8 cellular contexts compared by ENCODE assay signal in genomic region chr10:72276013-72276387, GRCh38. TPM values are rescaled to one million over a fixed set of nuclear protein-coding genes. Genes with fewer than 3 reads are reported as not detected.
DNase-seq lines count a peak whose midpoint lies in the region; ATAC-seq and TF ChIP-seq lines count a peak whose summit lies in the region.

No MANE protein-coding gene starts in this region.

- H3K9me1 ChIP-seq in IMR-90 (ENCODE audit: insufficient read depth, low read length) = peaks cover 6% of the 10 kb centered on the region; the same call in 1 of the 2 replicates

- H3K27me3 ChIP-seq in BJ (ENCODE audit: control insufficient read depth, insufficient read depth, low read length) (no peaks in the 10 kb centered on the region), IMR-90 (ENCODE audit: control insufficient read depth, insufficient read depth, low read length) (no peaks in the 10 kb centered on the region)

- H3K9me3 Mint-ChIP-seq in activated T-helper 2 cell treated with anti-CD3 and anti-CD28 coated beads, Interferon-gamma antibody, Interleukin-2, Interleukin-4, amounts not matched to agents 10 μg/mL and 5 μg/mL and 100 μg/mL, durations not matched to agents 14 hours and 24 hours and 36 hours = no peaks in the 10 kb centered on the region
- H3K9me3 Mint-ChIP-seq in stimulated activated memory B cell treated with anti-CD40 and anti-IgM and Interleukin-4, amounts not matched to agents 10 μg/mL and 1 μg/mL and 100 μg/mL, for 72 hours = no peaks in the 10 kb centered on the region

- peak overlapping the region; percentile 88 for H2AK5ac ChIP-seq in IMR-90 (ENCODE audit: low read depth, low read length)

- H3K9me3 ChIP-seq in IMR-90 (ENCODE audit: control insufficient read depth, insufficient read depth, low read length) (no peaks in the 10 kb centered on the region), iPS-18c (ENCODE audit: control insufficient read depth, insufficient read depth, low read length) (no peaks in the 10 kb centered on the region)

- peak overlapping the region; percentile 54 for H2AFZ ChIP-seq in IMR-90 (replicated peaks; ENCODE audit: low read length, poor library complexity)

- H3K36me3 Mint-ChIP-seq in activated T-helper 2 cell treated with anti-CD3 and anti-CD28 coated beads, Interferon-gamma antibody, Interleukin-2, Interleukin-4, amounts not matched to agents 10 μg/mL and 5 μg/mL and 100 μg/mL, durations not matched to agents 14 hours and 24 hours and 36 hours (ENCODE audit: low read depth) = peaks cover 38% of the 10 kb centered on the region
- peaks cover 27% of the 10 kb centered on the region for H3K36me3 Mint-ChIP-seq in stimulated activated memory B cell treated with anti-CD40 and anti-IgM and Interleukin-4, amounts not matched to agents 10 μg/mL and 1 μg/mL and 100 μg/mL, for 72 hours

- H3K4me1 Mint-ChIP-seq in activated T-helper 2 cell treated with anti-CD3 and anti-CD28 coated beads, Interferon-gamma antibody, Interleukin-2, Interleukin-4, amounts not matched to agents 10 μg/mL and 5 μg/mL and 100 μg/mL, durations not matched to agents 14 hours and 24 hours and 36 hours (ENCODE audit: low read depth) = peaks cover 35% of the 10 kb centered on the region
- peaks cover 53% of the 10 kb centered on the region for H3K4me1 Mint-ChIP-seq in stimulated activated memory B cell treated with anti-CD40 and anti-IgM and Interleukin-4, amounts not matched to agents 10 μg/mL and 1 μg/mL and 100 μg/mL, for 72 hours

- TF ChIP-seq POLR2A in IMR-90 (IDR thresholded peaks at IDR 0.05; ENCODE audit: low read depth, low read length) = no peak

- WGBS in IMR-90 (ENCODE audit: extremely low coverage in 2 of 2, insufficient read length in 1 of 2), 2 experiments = no CpG with 5 or more reads among the region's 4 CpGs

- peak overlapping the region; percentile 97 for H3K14ac ChIP-seq in IMR-90 (replicated peaks; ENCODE audit: low read depth, low read length)

- TF ChIP-seq CTCF in BJ (IDR thresholded peaks at IDR 0.05; ENCODE audit: insufficient read depth, low read depth, low read length) (no peak), IMR-90 (conservative IDR thresholded peaks at IDR 0.05; ENCODE audit: low read depth, low read length) (no peak)

- H4K20me1 ChIP-seq in IMR-90 (ENCODE audit: insufficient read depth, low read length) = peaks cover 38% of the 10 kb centered on the region

- POLR2A ChIA-PET in BJ (lab: Charles Lee) = interaction anchor here (0.7 kb wide), 1 partner anchor 142 kb away, joined by 3 read pairs; no protein-coding TSS in a partner anchor
- POLR2A ChIA-PET in IMR-90 (lab: Charles Lee; ENCODE audit: unreplicated experiment) = interaction anchor here (0.6 kb wide), 2 partner anchors 16 to 23 kb away, joined by 6 to 7 read pairs; no protein-coding TSS in a partner anchor

- H3K27ac ChIP-seq in IMR-90 (ENCODE audit: insufficient read depth, low read length) = peak overlapping the region; percentile 87

- peak overlapping the region; percentile 94 for H3K27ac Mint-ChIP-seq in activated T-helper 2 cell treated with anti-CD3 and anti-CD28 coated beads, Interferon-gamma antibody, Interleukin-2, Interleukin-4, amounts not matched to agents 10 μg/mL and 5 μg/mL and 100 μg/mL, durations not matched to agents 14 hours and 24 hours and 36 hours
- peak overlapping the region; percentile 85 for H3K27ac Mint-ChIP-seq in stimulated activated memory B cell treated with anti-CD40 and anti-IgM and Interleukin-4, amounts not matched to agents 10 μg/mL and 1 μg/mL and 100 μg/mL, for 72 hours

- H3K27me3 Mint-ChIP-seq in activated T-helper 2 cell treated with anti-CD3 and anti-CD28 coated beads, Interferon-gamma antibody, Interleukin-2, Interleukin-4, amounts not matched to agents 10 μg/mL and 5 μg/mL and 100 μg/mL, durations not matched to agents 14 hours and 24 hours and 36 hours (ENCODE audit: low read depth) = no peaks in the 10 kb centered on the region
- H3K27me3 Mint-ChIP-seq in stimulated activated memory B cell treated with anti-CD40 and anti-IgM and Interleukin-4, amounts not matched to agents 10 μg/mL and 1 μg/mL and 100 μg/mL, for 72 hours = no peaks in the 10 kb centered on the region

- peak overlapping the region; percentile 7; the same call in 1 of the 2 replicates for H3K18ac ChIP-seq in IMR-90 (ENCODE audit: low read depth, low read length)

- peak overlapping the region; percentile 78 for H2AK9ac ChIP-seq in IMR-90 (replicated peaks; ENCODE audit: low read depth, low read length, poor library complexity)

- H3K9ac ChIP-seq in IMR-90 (ENCODE audit: low read depth, low read length) = peak overlapping the region; percentile 94

- peak overlapping the region; percentile 49; the same call in 1 of the 2 replicates for H3K56ac ChIP-seq in IMR-90 (ENCODE audit: extremely low read depth, insufficient read depth, low read length)

- H3K23ac ChIP-seq in IMR-90 (ENCODE audit: low read depth, low read length) = peak overlapping the region; percentile 91

- H2BK15ac ChIP-seq in IMR-90 (ENCODE audit: low read depth, low read length) = no peak overlapping the region; the same call in 2 of the 3 replicates

- peak overlapping the region; percentile 91 for H3K4ac ChIP-seq in IMR-90 (ENCODE audit: low read depth, low read length)

- in situ Hi-C loops in IMR-90 (cut with MboI; ENCODE audit: low sequenced_read_pairs) = no loop called here

- intact Hi-C loops in IMR-90 (cut with micrococcal nuclease) = no loop called here
- intact Hi-C loops in activated T-helper 2 cell treated with anti-CD3 and anti-CD28 coated beads, Interferon-gamma antibody, Interleukin-2, Interleukin-4, amounts not matched to agents 10 μg/mL and 5 μg/mL and 100 μg/mL, durations not matched to agents 14 hours and 24 hours and 36 hours (cut with micrococcal nuclease) = no loop called here

- dilution Hi-C loops in IMR-90 (cut with HindIII; ENCODE audit: low sequenced_read_pairs, unreplicated experiment) = no loop called here

- peak overlapping the region; percentile 100 for H3K4me3 Mint-ChIP-seq in activated T-helper 2 cell treated with anti-CD3 and anti-CD28 coated beads, Interferon-gamma antibody, Interleukin-2, Interleukin-4, amounts not matched to agents 10 μg/mL and 5 μg/mL and 100 μg/mL, durations not matched to agents 14 hours and 24 hours and 36 hours (ENCODE audit: low read depth)
- H3K4me3 Mint-ChIP-seq in stimulated activated memory B cell treated with anti-CD40 and anti-IgM and Interleukin-4, amounts not matched to agents 10 μg/mL and 1 μg/mL and 100 μg/mL, for 72 hours = peak overlapping the region; percentile 97

- peak overlapping the region in 1 of 2 experiments; percentile 70; a peak in 1 of 4 replicates for H4K8ac ChIP-seq in IMR-90 (ENCODE audit: low read depth in 2 of 2, low read length in 2 of 2)

- peaks cover 10 to 27% of the 10 kb centered on the region in 2 experiments; a peak in 3 of 4 replicates for H3K79me1 ChIP-seq in IMR-90 (ENCODE audit: low read depth in 1 of 2, low read length in 2 of 2)

- peak overlapping the region; percentile 66 for H2BK5ac ChIP-seq in IMR-90 (ENCODE audit: low read depth, low read length, poor library complexity, severe bottlenecking)

- peak overlapping the region; percentile 3; the same call in 1 of the 2 replicates for H4K91ac ChIP-seq in IMR-90 (ENCODE audit: insufficient read depth, low read depth, low read length)

- BruUV-seq in IMR-90 (replicated peaks; lab: Mats Ljungman, UMichigan) = no TSS peak

- no peak overlapping the region for H2BK120ac ChIP-seq in IMR-90 (ENCODE audit: low read depth, low read length)

- no peak overlapping the region for H2BK20ac ChIP-seq in IMR-90 (ENCODE audit: low read depth, low read length)

- DNase-seq in BJ (ENCODE audit: low read depth) = no peak
- DNase-seq in IMR-90 = no peak
- DNase-seq in activated T-helper 2 cell treated with anti-CD3 and anti-CD28 coated beads, Interferon-gamma antibody, Interleukin-2, Interleukin-4, amounts not matched to agents 10 μg/mL and 5 μg/mL and 100 μg/mL, durations not matched to agents 14 hours and 24 hours and 36 hours (ENCODE audit: low spot score) = no peak
- no peak for DNase-seq in kidney glomerular epithelial cell (lab: John Stamatoyannopoulos, UW)
- no peak for DNase-seq in GM19238 (ENCODE audit: insufficient read length, low spot score)

- no peak overlapping the region for H4K5ac ChIP-seq in IMR-90 (ENCODE audit: low read depth, low read length)

- ATAC-seq in IMR-90 (ENCODE audit: low read depth) (no peak), GM18873 (IDR thresholded peaks at IDR 0.05; ENCODE audit: low FRiP score, unreplicated experiment) (no peak)
- no peak for ATAC-seq in stimulated activated memory B cell treated with anti-CD40 and anti-IgM and Interleukin-4, amounts not matched to agents 10 μg/mL and 1 μg/mL and 100 μg/mL, for 72 hours

- H3K4me1 ChIP-seq in IMR-90 (ENCODE audit: control insufficient read depth, insufficient read depth, low read length) = peaks cover 10% of the 10 kb centered on the region

- no peak for TF ChIP-seq RAD21 in IMR-90 (IDR thresholded peaks at IDR 0.05; ENCODE audit: low read length)

- peak overlapping the region; percentile 84 for H3K4me2 ChIP-seq in IMR-90 (ENCODE audit: low read depth, low read length)

- CTCF ChIA-PET in BJ (lab: Yijun Ruan, JAX) (interaction anchor here (2.0 to 3.2 kb wide), 6 partner anchors 10 to 150 kb away, joined by 7 to 15 read pairs (median 10); no protein-coding TSS in a partner anchor), IMR-90 (lab: Yijun Ruan, JAX) (interaction anchor here (1.9 kb wide), 1 partner anchor 9 kb away, joined by 4 read pairs; no protein-coding TSS in a partner anchor)

- peaks cover 16% of the 10 kb centered on the region for H3K36me3 ChIP-seq in BJ (ENCODE audit: control insufficient read depth, insufficient read depth, low read length)
- H3K36me3 ChIP-seq in IMR-90 (ENCODE audit: control insufficient read depth, insufficient read depth, low read length) = peaks cover 24% of the 10 kb centered on the region

- peak overlapping the region; percentile 89 for H3K4me3 ChIP-seq in BJ (ENCODE audit: low read depth, low read length)
- H3K4me3 ChIP-seq in IMR-90 (ENCODE audit: insufficient read depth, low read depth, low read length) = peak overlapping the region; percentile 80
- peak overlapping the region; percentile 22; the same call in 1 of the 2 replicates for H3K4me3 ChIP-seq in iPS-18c (ENCODE audit: insufficient read depth, low read depth, low read length)

RNA-seq across cellular contexts. Expression of gene DDIT4, which starts 2.3 kb away (rescaled TPM):
- polyA plus RNA-seq in BJ (2011; rRNA removed) = 152 and 174 TPM in 2 replicates
- polyA minus RNA-seq in BJ (2011; rRNA and poly(A)+ RNA removed) = 160 and 201 TPM in 2 replicates
- 108 and 110 TPM in 2 replicates for total RNA-seq in IMR-90 (2012; rRNA removed)
- 31.0 and 59.6 TPM in 2 replicates for polyA plus RNA-seq in IMR-90 (2012; rRNA removed)
- polyA plus RNA-seq in IMR-90 (2012; cell fraction: cytosol; rRNA removed) = 38.8 and 80.6 TPM in 2 replicates
- polyA plus RNA-seq in IMR-90 (2012; cell fraction: nucleus; rRNA removed; ENCODE audit: low replicate concordance) = 80.3 and 93.3 TPM in 2 replicates
- 543 and 569 TPM in 2 replicates for total RNA-seq in activated T-helper 2 cell treated with anti-CD3 and anti-CD28 coated beads, Interferon-gamma antibody, Interleukin-2, Interleukin-4, amounts not matched to agents 10 μg/mL and 5 μg/mL and 100 μg/mL, durations not matched to agents 14 hours and 24 hours and 36 hours

RNA-seq across cellular contexts. Expression of gene ASCC1, which starts 59.9 kb away (rescaled TPM):
- polyA plus RNA-seq in BJ (2011; rRNA removed) (18.5 and 36.3 TPM in 2 replicates), IMR-90 (2012; rRNA removed) (12.3 and 15.9 TPM in 2 replicates)
- 11.9 and 16.5 TPM in 2 replicates for polyA minus RNA-seq in BJ (2011; rRNA and poly(A)+ RNA removed)
- 21.0 and 21.9 TPM in 2 replicates for total RNA-seq in IMR-90 (2012; rRNA removed)
- polyA plus RNA-seq in IMR-90 (2012; cell fraction: cytosol; rRNA removed) = 5.2 and 5.6 TPM in 2 replicates
- polyA plus RNA-seq in IMR-90 (2012; cell fraction: nucleus; rRNA removed; ENCODE audit: low replicate concordance) = 1.5 and 9.0 TPM in 2 replicates
- 46.2 and 49.6 TPM in 2 replicates for total RNA-seq in activated T-helper 2 cell treated with anti-CD3 and anti-CD28 coated beads, Interferon-gamma antibody, Interleukin-2, Interleukin-4, amounts not matched to agents 10 μg/mL and 5 μg/mL and 100 μg/mL, durations not matched to agents 14 hours and 24 hours and 36 hours

Comparison
In these comparisons a context has a peak if more than half of its experiments do, and no peak if none do; other contexts are left out.
1. H3K4me3 ChIP-seq: peak in every context shown above with its lines; median percentile 89 in BJ; 80 in IMR-90; 22 in iPS-18c.